8 cellular contexts compared by ENCODE assay signal in the genomic region with DNA sequence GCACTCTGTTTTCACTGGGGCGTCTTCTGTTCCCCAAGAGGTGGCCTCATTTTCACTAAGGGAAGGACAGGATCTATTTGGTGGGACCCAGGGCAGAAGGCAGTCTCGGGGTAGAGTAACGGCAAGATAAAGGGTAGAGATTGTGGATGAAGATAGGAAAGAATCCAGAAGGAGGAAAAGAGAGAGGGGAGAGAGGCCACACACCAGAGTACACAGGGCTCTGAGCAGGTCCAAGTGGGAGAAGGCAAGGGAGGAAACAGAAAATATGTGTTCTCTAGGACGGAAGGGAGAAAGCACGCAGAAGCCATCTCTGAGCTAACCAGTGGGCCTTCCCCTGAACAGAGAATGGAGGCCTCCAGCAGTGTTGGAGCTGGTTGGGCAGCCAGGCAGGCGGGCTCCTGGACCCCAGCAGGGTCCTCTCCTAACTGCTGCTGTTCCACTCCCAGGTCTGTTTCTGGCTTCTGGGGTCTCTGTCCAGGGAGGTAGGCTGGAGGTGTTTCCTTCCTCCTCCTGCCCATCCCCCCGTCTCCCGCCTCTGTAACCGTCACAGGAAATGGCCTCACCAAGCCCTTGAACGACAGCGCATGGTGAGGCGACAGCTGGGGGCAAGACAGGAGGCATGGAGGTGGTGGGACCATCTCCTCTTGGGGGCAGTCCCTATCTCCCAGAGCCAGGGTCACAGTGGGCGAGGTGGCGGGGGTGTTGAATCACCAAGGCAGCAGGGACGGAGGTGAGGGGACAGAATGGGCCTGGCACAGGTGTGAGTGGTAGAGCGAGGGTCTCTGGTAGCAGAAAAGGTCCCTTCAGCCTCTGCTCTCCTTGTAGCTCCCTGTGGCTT. TPM values are rescaled to one million over a fixed set of nuclear protein-coding genes. Genes with fewer than 3 reads are reported as not detected.
DNase-seq lines count a peak whose midpoint lies in the region; ATAC-seq and TF ChIP-seq lines count a peak whose summit lies in the region.

No MANE protein-coding gene starts in this region.

- H3K9me3 ChIP-seq in T-helper 17 cell (ENCODE audit: control insufficient read depth, low read length, poor library complexity, severe bottlenecking) = no peaks in the 10 kb centered on the region

- H3K4me1 Mint-ChIP-seq in T-helper 17 cell (peaks cover 72% of the 10 kb centered on the region), chondrocyte (ENCODE audit: low read depth) (peaks cover 12% of the 10 kb centered on the region)
- peaks cover 96% of the 10 kb centered on the region for H3K4me1 Mint-ChIP-seq in dendritic cell treated with granulocyte-macrophage colony-stimulating factor and Interleukin-4, amounts not matched to agents 40 ng/mL and 50 ng/mL, for 4 days (ENCODE audit: low read depth)

- peak overlapping the region; percentile 97 for H3K4me3 Mint-ChIP-seq in T-helper 17 cell
- H3K4me3 Mint-ChIP-seq in dendritic cell treated with granulocyte-macrophage colony-stimulating factor and Interleukin-4, amounts not matched to agents 40 ng/mL and 50 ng/mL, for 4 days = peak overlapping the region; percentile 95
- no peak overlapping the region for H3K4me3 Mint-ChIP-seq in chondrocyte (ENCODE audit: unreplicated experiment)

- no peaks in the 10 kb centered on the region for H3K9me3 Mint-ChIP-seq in dendritic cell treated with granulocyte-macrophage colony-stimulating factor and Interleukin-4, amounts not matched to agents 40 ng/mL and 50 ng/mL, for 4 days
- H3K9me3 Mint-ChIP-seq in chondrocyte (ENCODE audit: low read depth) = no peaks in the 10 kb centered on the region

- H3K36me3 Mint-ChIP-seq in T-helper 17 cell (ENCODE audit: low read depth) (peaks cover 5% of the 10 kb centered on the region), chondrocyte (ENCODE audit: low read depth) (no peaks in the 10 kb centered on the region)
- peaks cover 56% of the 10 kb centered on the region for H3K36me3 Mint-ChIP-seq in dendritic cell treated with granulocyte-macrophage colony-stimulating factor and Interleukin-4, amounts not matched to agents 40 ng/mL and 50 ng/mL, for 4 days (ENCODE audit: low read depth)

- DNase-seq in T-helper 17 cell = no peak
- DNase-seq in stimulated activated CD8-positive, alpha-beta memory T cell treated with anti-CD3 and anti-CD28 coated beads, Interleukin-4, amount 100 ng/mL, for 4 hours (ENCODE audit: low read depth in 2 of 2, low spot score in 1 of 2) = peak; percentile 38 to 44
- DNase-seq in sciatic nerve (ENCODE audit: low spot score) = no peak
- no peak for DNase-seq in NCI-H1436 treated with DMSO at 0.1 percent for 48 hours (lab: John Stamatoyannopoulos, UW)
- DNase-seq in NCI-H82 treated with DMSO at 0.1 percent for 48 hours (lab: John Stamatoyannopoulos, UW; ENCODE audit: unreplicated experiment) = no peak
- DNase-seq in chondrocyte (ENCODE audit: low spot score) = no peak

- ATAC-seq in GM21381 (IDR thresholded peaks at IDR 0.05; ENCODE audit: unreplicated experiment) (peak; percentile 26), T-helper 17 cell (peak; percentile 29), sciatic nerve (no peak)

- intact Hi-C loops in dendritic cell treated with granulocyte-macrophage colony-stimulating factor and Interleukin-4, amounts not matched to agents 40 ng/mL and 50 ng/mL, for 4 days (cut with micrococcal nuclease) = no loop called here
- intact Hi-C loops in sciatic nerve (cut with DNase I) = no loop called here

- H3K27ac Mint-ChIP-seq in T-helper 17 cell (peak overlapping the region; percentile 98), chondrocyte (ENCODE audit: unreplicated experiment) (no peak overlapping the region)
- peak overlapping the region; percentile 92 for H3K27ac Mint-ChIP-seq in dendritic cell treated with granulocyte-macrophage colony-stimulating factor and Interleukin-4, amounts not matched to agents 40 ng/mL and 50 ng/mL, for 4 days

- TF ChIP-seq CTCF in chondrocyte (IDR thresholded peaks at IDR 0.05) = no peak

- H3K27me3 Mint-ChIP-seq in T-helper 17 cell (no peaks in the 10 kb centered on the region), chondrocyte (ENCODE audit: low read depth) (peaks cover 4% of the 10 kb centered on the region)
- H3K27me3 Mint-ChIP-seq in dendritic cell treated with granulocyte-macrophage colony-stimulating factor and Interleukin-4, amounts not matched to agents 40 ng/mL and 50 ng/mL, for 4 days = peaks cover 1% of the 10 kb centered on the region

RNA-seq across cellular contexts. Expression of a gene that starts 0.6 kb away (rescaled TPM):
- total RNA-seq in T-helper 17 cell (100 to 1,000 TPM in 1 of 2 donors, 10 to 100 TPM in 1; 97.5 to 101 TPM), sciatic nerve (2.5 TPM), chondrocyte (not detected in 3 replicates)

RNA-seq across cellular contexts. Expression of a gene that starts 15.2 kb away (rescaled TPM):
- total RNA-seq in T-helper 17 cell (10 to 100 TPM; 71.9 to 76.4 TPM), sciatic nerve (112 TPM), chondrocyte (73.9 to 95.1 TPM (median 95.1 TPM) in 3 replicates)

RNA-seq across cellular contexts. Expression of a gene that starts 33.8 kb away (rescaled TPM):
- under 1 TPM; 0.13 to 0.25 TPM for total RNA-seq in T-helper 17 cell
- 0.53 TPM for total RNA-seq in sciatic nerve
- total RNA-seq in chondrocyte = 1.4 to 4.1 TPM (median 1.8 TPM) in 3 replicates

RNA-seq across cellular contexts. Expression of a gene that starts 37.0 kb away (rescaled TPM):
- total RNA-seq in T-helper 17 cell = not detected
- total RNA-seq in sciatic nerve = 33.3 TPM
- total RNA-seq in chondrocyte = not detected in 3 replicates

Comparison
In these comparisons a context has a peak if more than half of its experiments do, and no peak if none do; other contexts are left out.
1. DNase-seq: peak in stimulated activated CD8-positive, alpha-beta memory T cell treated with anti-CD3 and anti-CD28 coated beads, Interleukin-4, amount 100 ng/mL, for 4 hours (2 of 2); none in T-helper 17 cell (0 of 3), sciatic nerve (single experiment), NCI-H1436 treated with DMSO at 0.1 percent for 48 hours (single experiment), NCI-H82 treated with DMSO at 0.1 percent for 48 hours (single experiment) and chondrocyte (single experiment).
2. RNA of a gene that starts 0.6 kb away (total RNA-seq): 97.5 to 101 TPM in T-helper 17 cell; 2.5 TPM in sciatic nerve (single experiment) and not detected in chondrocyte; every median in the first group is over 10 times any median in the second.